1 cellular context compared by ENCODE assay signal in genomic region chr15:63391669-63392354, GRCh38.
TF ChIP-seq lines count a peak whose summit lies in the region.

No MANE protein-coding gene starts in this region.

TF ChIP-seq in K562, 482 proteins besides CTCF, POLR2A, EP300 and RAD21 (continues in another document):
- no peak for TF ChIP-seq POLR2B (IDR thresholded peaks at IDR 0.05; ENCODE audit: low read depth, partially characterized antibody)
- TF ChIP-seq, protein P1, sequence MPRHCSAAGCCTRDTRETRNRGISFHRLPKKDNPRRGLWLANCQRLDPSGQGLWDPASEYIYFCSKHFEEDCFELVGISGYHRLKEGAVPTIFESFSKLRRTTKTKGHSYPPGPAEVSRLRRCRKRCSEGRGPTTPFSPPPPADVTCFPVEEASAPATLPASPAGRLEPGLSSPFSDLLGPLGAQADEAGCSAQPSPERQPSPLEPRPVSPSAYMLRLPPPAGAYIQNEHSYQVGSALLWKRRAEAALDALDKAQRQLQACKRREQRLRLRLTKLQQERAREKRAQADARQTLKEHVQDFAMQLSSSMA (CRISPR knock-in tag; IDR thresholded peaks at IDR 0.05) = 0 out of 2 replicates have a peak, but pooled peaks have one; percentile 58
- TF ChIP-seq ZNF263 (CRISPR knock-in tag; IDR thresholded peaks at IDR 0.05; ENCODE audit: borderline replicate concordance) = no peak
- TF ChIP-seq RFX5 (IDR thresholded peaks at IDR 0.05; ENCODE audit: low read depth, low read length) = no peak
- TF ChIP-seq HNRNPLL (IDR thresholded peaks at IDR 0.05; ENCODE audit: low read depth, low read length, poor library complexity, severe bottlenecking) = no peak
- 0 out of 2 replicates have a peak, but pooled peaks have one; percentile 48 for TF ChIP-seq REST (CRISPR knock-in tag; IDR thresholded peaks at IDR 0.05; ENCODE audit: low read depth)
- peak in 1 of 2 experiments; percentile 99; a peak in 2 of 4 replicates for TF ChIP-seq ARNT (IDR thresholded peaks at IDR 0.05)
- 0 out of 2 replicates have a peak, but pooled peaks have one; percentile 25 for TF ChIP-seq EP400 (IDR thresholded peaks at IDR 0.05)
- TF ChIP-seq MEIS2 (IDR thresholded peaks at IDR 0.05; ENCODE audit: partially characterized antibody) = peak; percentile 5
- no peak for TF ChIP-seq SRSF3 (IDR thresholded peaks at IDR 0.05; ENCODE audit: insufficient read depth, low read length)
- TF ChIP-seq, protein P2, sequence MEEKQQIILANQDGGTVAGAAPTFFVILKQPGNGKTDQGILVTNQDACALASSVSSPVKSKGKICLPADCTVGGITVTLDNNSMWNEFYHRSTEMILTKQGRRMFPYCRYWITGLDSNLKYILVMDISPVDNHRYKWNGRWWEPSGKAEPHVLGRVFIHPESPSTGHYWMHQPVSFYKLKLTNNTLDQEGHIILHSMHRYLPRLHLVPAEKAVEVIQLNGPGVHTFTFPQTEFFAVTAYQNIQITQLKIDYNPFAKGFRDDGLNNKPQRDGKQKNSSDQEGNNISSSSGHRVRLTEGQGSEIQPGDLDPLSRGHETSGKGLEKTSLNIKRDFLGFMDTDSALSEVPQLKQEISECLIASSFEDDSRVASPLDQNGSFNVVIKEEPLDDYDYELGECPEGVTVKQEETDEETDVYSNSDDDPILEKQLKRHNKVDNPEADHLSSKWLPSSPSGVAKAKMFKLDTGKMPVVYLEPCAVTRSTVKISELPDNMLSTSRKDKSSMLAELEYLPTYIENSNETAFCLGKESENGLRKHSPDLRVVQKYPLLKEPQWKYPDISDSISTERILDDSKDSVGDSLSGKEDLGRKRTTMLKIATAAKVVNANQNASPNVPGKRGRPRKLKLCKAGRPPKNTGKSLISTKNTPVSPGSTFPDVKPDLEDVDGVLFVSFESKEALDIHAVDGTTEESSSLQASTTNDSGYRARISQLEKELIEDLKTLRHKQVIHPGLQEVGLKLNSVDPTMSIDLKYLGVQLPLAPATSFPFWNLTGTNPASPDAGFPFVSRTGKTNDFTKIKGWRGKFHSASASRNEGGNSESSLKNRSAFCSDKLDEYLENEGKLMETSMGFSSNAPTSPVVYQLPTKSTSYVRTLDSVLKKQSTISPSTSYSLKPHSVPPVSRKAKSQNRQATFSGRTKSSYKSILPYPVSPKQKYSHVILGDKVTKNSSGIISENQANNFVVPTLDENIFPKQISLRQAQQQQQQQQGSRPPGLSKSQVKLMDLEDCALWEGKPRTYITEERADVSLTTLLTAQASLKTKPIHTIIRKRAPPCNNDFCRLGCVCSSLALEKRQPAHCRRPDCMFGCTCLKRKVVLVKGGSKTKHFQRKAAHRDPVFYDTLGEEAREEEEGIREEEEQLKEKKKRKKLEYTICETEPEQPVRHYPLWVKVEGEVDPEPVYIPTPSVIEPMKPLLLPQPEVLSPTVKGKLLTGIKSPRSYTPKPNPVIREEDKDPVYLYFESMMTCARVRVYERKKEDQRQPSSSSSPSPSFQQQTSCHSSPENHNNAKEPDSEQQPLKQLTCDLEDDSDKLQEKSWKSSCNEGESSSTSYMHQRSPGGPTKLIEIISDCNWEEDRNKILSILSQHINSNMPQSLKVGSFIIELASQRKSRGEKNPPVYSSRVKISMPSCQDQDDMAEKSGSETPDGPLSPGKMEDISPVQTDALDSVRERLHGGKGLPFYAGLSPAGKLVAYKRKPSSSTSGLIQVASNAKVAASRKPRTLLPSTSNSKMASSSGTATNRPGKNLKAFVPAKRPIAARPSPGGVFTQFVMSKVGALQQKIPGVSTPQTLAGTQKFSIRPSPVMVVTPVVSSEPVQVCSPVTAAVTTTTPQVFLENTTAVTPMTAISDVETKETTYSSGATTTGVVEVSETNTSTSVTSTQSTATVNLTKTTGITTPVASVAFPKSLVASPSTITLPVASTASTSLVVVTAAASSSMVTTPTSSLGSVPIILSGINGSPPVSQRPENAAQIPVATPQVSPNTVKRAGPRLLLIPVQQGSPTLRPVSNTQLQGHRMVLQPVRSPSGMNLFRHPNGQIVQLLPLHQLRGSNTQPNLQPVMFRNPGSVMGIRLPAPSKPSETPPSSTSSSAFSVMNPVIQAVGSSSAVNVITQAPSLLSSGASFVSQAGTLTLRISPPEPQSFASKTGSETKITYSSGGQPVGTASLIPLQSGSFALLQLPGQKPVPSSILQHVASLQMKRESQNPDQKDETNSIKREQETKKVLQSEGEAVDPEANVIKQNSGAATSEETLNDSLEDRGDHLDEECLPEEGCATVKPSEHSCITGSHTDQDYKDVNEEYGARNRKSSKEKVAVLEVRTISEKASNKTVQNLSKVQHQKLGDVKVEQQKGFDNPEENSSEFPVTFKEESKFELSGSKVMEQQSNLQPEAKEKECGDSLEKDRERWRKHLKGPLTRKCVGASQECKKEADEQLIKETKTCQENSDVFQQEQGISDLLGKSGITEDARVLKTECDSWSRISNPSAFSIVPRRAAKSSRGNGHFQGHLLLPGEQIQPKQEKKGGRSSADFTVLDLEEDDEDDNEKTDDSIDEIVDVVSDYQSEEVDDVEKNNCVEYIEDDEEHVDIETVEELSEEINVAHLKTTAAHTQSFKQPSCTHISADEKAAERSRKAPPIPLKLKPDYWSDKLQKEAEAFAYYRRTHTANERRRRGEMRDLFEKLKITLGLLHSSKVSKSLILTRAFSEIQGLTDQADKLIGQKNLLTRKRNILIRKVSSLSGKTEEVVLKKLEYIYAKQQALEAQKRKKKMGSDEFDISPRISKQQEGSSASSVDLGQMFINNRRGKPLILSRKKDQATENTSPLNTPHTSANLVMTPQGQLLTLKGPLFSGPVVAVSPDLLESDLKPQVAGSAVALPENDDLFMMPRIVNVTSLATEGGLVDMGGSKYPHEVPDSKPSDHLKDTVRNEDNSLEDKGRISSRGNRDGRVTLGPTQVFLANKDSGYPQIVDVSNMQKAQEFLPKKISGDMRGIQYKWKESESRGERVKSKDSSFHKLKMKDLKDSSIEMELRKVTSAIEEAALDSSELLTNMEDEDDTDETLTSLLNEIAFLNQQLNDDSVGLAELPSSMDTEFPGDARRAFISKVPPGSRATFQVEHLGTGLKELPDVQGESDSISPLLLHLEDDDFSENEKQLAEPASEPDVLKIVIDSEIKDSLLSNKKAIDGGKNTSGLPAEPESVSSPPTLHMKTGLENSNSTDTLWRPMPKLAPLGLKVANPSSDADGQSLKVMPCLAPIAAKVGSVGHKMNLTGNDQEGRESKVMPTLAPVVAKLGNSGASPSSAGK (IDR thresholded peaks at IDR 0.05) = peak; percentile 64
- TF ChIP-seq CXXC5 (CRISPR knock-in tag; IDR thresholded peaks at IDR 0.05) = peak; percentile 10; the same call in 1 of the 2 replicates
- no peak for TF ChIP-seq BDP1 (IDR thresholded peaks at IDR 0.05; ENCODE audit: insufficient read depth, insufficient read length)
- TF ChIP-seq MLX (CRISPR knock-in tag; conservative IDR thresholded peaks at IDR 0.05) = no peak
- TF ChIP-seq L3MBTL2 (IDR thresholded peaks at IDR 0.05) = peak; percentile 73
- TF ChIP-seq MTF1 (CRISPR knock-in tag; IDR thresholded peaks at IDR 0.05; ENCODE audit: borderline replicate concordance) = no peak
- no peak for TF ChIP-seq PPARD (CRISPR knock-in tag; IDR thresholded peaks at IDR 0.05)
- 0 out of 2 replicates have a peak, but pooled peaks have one; percentile 26 for TF ChIP-seq ZNF449 (CRISPR knock-in tag; IDR thresholded peaks at IDR 0.05)
- TF ChIP-seq ZKSCAN8 (CRISPR knock-in tag; IDR thresholded peaks at IDR 0.05) = no peak
- TF ChIP-seq SIN3A (IDR thresholded peaks at IDR 0.05; ENCODE audit: borderline replicate concordance in 2 of 2, control insufficient read depth in 1 of 2, low read depth in 2 of 2, low read length in 2 of 2) = no peak
- TF ChIP-seq, protein P3, sequence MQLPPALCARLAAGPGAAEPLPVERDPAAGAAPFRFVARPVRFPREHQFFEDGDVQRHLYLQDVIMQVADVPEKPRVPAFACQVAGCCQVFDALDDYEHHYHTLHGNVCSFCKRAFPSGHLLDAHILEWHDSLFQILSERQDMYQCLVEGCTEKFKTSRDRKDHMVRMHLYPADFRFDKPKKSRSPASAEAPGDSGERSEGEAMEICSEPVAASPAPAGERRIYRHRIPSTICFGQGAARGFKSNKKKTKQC (CRISPR knock-in tag; IDR thresholded peaks at IDR 0.05) = no peak
- TF ChIP-seq ZNF212 (CRISPR knock-in tag; IDR thresholded peaks at IDR 0.05) = no peak
- no peak for TF ChIP-seq GTF2A2 (tag; IDR thresholded peaks at IDR 0.05)
- no peak for TF ChIP-seq GATAD2A (IDR thresholded peaks at IDR 0.05)
- peak; percentile 20; the same call in 1 of the 2 replicates for TF ChIP-seq ATF7 (IDR thresholded peaks at IDR 0.05)
- TF ChIP-seq NCOA4 (IDR thresholded peaks at IDR 0.05; ENCODE audit: partially characterized antibody) = no peak
- no peak for TF ChIP-seq RERE (CRISPR knock-in tag; IDR thresholded peaks at IDR 0.05; ENCODE audit: borderline replicate concordance)
- peak; percentile 79 for TF ChIP-seq LEF1 (IDR thresholded peaks at IDR 0.05)
